ENCODE assay signal across 8 cellular contexts in the genomic region with DNA sequence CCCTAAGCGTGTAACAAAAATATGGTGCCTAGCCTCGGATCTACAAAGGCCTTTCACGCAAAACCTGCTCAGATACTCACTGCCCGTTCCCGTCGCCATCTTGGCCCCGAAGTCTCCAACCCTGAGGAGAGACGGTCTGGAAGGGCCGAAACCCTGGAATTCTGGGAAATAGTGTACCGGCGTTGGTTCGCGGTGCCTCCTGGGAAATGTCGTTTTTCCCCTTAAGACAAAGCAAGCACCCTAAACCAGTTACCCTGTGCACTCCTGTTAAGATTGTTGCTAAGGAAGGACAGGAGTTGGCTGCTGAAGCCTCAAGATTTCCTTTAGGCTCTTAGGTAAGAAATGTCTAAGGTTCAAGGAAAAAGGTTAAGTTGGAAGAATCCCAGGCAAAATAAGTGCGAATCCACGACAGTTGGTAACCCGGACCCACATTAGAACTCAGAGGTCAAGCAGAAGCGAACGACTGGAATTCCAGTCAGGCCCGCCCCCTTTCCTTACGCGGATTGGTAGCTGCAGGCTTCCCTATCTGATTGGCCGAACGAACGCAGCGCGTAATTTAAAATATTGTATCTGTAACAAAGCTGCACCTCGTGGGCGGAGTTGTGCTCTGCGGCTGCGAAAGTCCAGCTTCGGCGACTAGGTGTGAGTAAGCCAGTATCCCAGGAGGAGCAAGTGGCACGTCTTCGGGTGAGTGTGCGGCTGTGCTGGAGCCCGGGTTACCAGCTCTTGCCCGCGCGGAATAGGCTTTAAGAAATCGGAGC. TPM values are rescaled to one million over a fixed set of nuclear protein-coding genes. Genes with fewer than 3 reads are reported as not detected.
A peak's percentile ranks its signal among the peaks of the same experiment; 100 is the strongest.
DNase-seq lines count a peak whose midpoint lies in the region; ATAC-seq, FAIRE-seq and TF ChIP-seq lines count a peak whose summit lies in the region.

TSS of gene BRD8 (minus strand) at position 115 of the 761 bp plus-strand sequence. CDS start at position 99, 16 bp downstream.
TSS of gene KIF20A (plus strand) at position 597 of the 761 bp plus-strand sequence. CDS start 569 bp downstream, outside the sequence.

- intact Hi-C loops in natural killer cell (cut with micrococcal nuclease): loop anchor here (1.0 to 5.0 kb wide), 4 partner anchors 35 to 426 kb away; partner anchors contain the start of genes CDC23, HNRNPA0 and KDM3B

- H3K36me3 Mint-ChIP-seq in natural killer cell: no peaks in the 10 kb centered on the region

- no peak within 1 kb of the TSS for H3K4me3 Mint-ChIP-seq in natural killer cell

- peak; percentile 92 for TF ChIP-seq POLR2A in H54 (IDR thresholded peaks at IDR 0.05; ENCODE audit: low read depth, low read length)

- TF ChIP-seq CTCF in RWPE1 (conservative IDR thresholded peaks at IDR 0.05; ENCODE audit: low read depth): no peak
- TF ChIP-seq CTCF in fibroblast of pulmonary artery (IDR thresholded peaks at IDR 0.05; ENCODE audit: low read length, missing control alignments): no peak
- no peak for TF ChIP-seq CTCF in natural killer cell (IDR thresholded peaks at IDR 0.05)

- FAIRE-seq in H54 (lab: Jason Lieb, UNC): no peak

- H3K27ac ChIP-seq in RWPE1: peak within 1 kb of the TSS; percentile 84

- peak within 1 kb of the TSS; percentile 100 for H3K4me3 ChIP-seq in fibroblast of pulmonary artery (replicated peaks; ENCODE audit: low read depth, low read length)

- no peak within 1 kb of the TSS for H3K27ac Mint-ChIP-seq in natural killer cell

- ATAC-seq in natural killer cell: peak; percentile 93 to 96 (median 94)

- no peaks in the 10 kb centered on the region for H3K27me3 Mint-ChIP-seq in natural killer cell (ENCODE audit: low read depth in 2 of 2)

- CTCF ChIA-PET in RWPE1 (lab: Yijun Ruan, JAX): interaction anchor here (0.7 to 1.2 kb wide), 4 partner anchors 34 to 174 kb away, joined by 3 to 4 read pairs (median 4); partner anchors contain the start of gene KDM3B

- peak; percentile 99 for DNase-seq in ELR (ENCODE audit: low read depth)
- DNase-seq in H54 (ENCODE audit: insufficient read length, low spot score): peak; percentile 73
- DNase-seq in LoVo (ENCODE audit: low spot score): peak; percentile 99
- DNase-seq in RWPE1 (ENCODE audit: low spot score): peak; percentile 99
- peak; percentile 74 to 77 for DNase-seq in activated T-helper 1 cell treated with anti-CD3 and anti-CD28 coated beads, Interleukin-2, amount 50 U/mL, for 16 hours (ENCODE audit: low read depth in 1 of 2, low spot score in 1 of 2)
- peak; percentile 96 for DNase-seq in fibroblast of pulmonary artery (ENCODE audit: low read depth)
- DNase-seq in natural killer cell: peak; percentile 85
- DNase-seq in stimulated activated naive CD4-positive, alpha-beta T cell treated with Interleukin-2 at 50 U/mL for 16 hours (lab: John Stamatoyannopoulos, UW): peak; percentile 89

- POLR2A ChIA-PET in RWPE1 (lab: Yijun Ruan, JAX; ENCODE audit: low non-redundant PET): interaction anchor here (1.0 kb wide), 1 partner anchor 35 kb away, joined by 5 read pairs; no protein-coding TSS in a partner anchor

- no peaks in the 10 kb centered on the region for H3K9me3 Mint-ChIP-seq in natural killer cell

- H3K4me1 Mint-ChIP-seq in natural killer cell: peaks cover 0 to 1% of the 10 kb centered on the region in 2 donors

RNA-seq across cellular contexts. Expression of gene BRD8, which starts in this region (rescaled TPM):
- total RNA-seq in natural killer cell: 10 to 100 TPM; 26.1 to 36.5 (median 34.1) TPM

RNA-seq across cellular contexts. Expression of gene KIF20A, which starts in this region (rescaled TPM):
- 1 to 10 TPM in 1 of 3 donors, under 1 TPM in 2; 0.15 to 1.5 (median 0.61) TPM for total RNA-seq in natural killer cell

Comparison
In these comparisons a context has a peak if more than half of its experiments do, and no peak if none do; other contexts are left out.
1. Peak in every context shown above with its lines: DNase-seq, ATAC-seq, H3K4me3 ChIP-seq and H3K27ac ChIP-seq.